In the genomic region with DNA sequence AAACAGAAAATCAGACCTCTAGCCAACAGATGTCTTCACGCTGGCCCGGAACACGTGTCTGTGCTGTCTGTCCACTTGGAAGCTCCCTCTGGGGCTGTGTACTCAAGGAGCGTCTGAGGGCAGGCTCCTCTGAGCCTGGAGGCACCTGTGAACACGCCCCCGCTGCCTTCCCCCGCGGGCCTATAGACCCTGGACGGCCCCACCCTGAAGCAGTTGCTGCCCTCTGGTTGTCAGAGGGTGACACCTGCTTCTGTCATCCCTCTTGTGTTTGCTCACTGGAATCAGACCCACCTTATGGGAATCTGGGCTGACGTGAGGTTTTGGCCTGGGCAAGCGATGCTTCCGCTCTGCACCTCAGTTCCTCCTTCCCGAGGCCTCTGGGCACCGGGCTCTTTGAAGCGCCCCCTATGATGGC, we compare ENCODE assay signal across 25 cellular contexts. TPM values are rescaled to one million over a fixed set of nuclear protein-coding genes. Genes with fewer than 3 reads are reported as not detected.
"Had no signal": no experiment of that assay in that cellular context is flagged by ENCODE, and none has a peak within 500 bp of the region (broad histone marks: within the 10 kb centered on the region; RNA-seq: fewer than 3 reads in every experiment).

No MANE protein-coding gene starts in this region.

- H3K4me3 ChIP-seq: left ventricle myocardium inferior, vagina had no signal

- H3K27ac Mint-ChIP-seq: activated B cell treated with CpG ODN at 0.5 μM for 24 hours; activated CD4-positive, alpha-beta memory T cell treated with anti-CD3 and anti-CD28 coated beads for 36 hours; activated T-helper 1 cell treated with anti-CD3 and anti-CD28 coated beads, Interleukin-12 subunit alpha, Interleukin-12 subunit beta, Interleukin-2, Interleukin-4 antibody, amounts not matched to agents 30 ng/mL and 10 ng/mL and 1 ng/mL, durations not matched to agents 14 hours and 24 hours and 36 hours; brain; stimulated activated naive CD8-positive, alpha-beta T cell treated with anti-CD3 and anti-CD28 coated beads, Interleukin-15, Interleukin-2, amounts not matched to agents 100 ng/mL and 50 ng/mL, for 24 hours had no signal

- H3K4me1 ChIP-seq: left ventricle myocardium inferior, vagina had no signal

- DNase-seq: activated B cell treated with CpG ODN at 0.5 μM for 24 hours; activated CD4-positive, alpha-beta memory T cell treated with anti-CD3 and anti-CD28 coated beads for 36 hours; activated CD4-positive, alpha-beta T cell treated with anti-CD3 and anti-CD28 coated beads for 4 hours; activated naive CD4-positive, alpha-beta T cell; activated T-cell treated with anti-CD3 and anti-CD28 coated beads for 4 hours; cortex of kidney; erythroblast; foreskin melanocyte; glutamatergic neuron; hypothalamus; kidney; mesenchymal stem cell; stimulated activated CD4-positive, alpha-beta T cell treated with anti-CD3 and anti-CD28 coated beads, Interleukin-2, amount 100 ng/mL, for 24 hours; SW 1271; trophoblast cell had no signal

- ATAC-seq: naive thymus-derived CD8-positive, alpha-beta T cell had no signal

- H3K9me3 ChIP-seq: left ventricle myocardium inferior, vagina had no signal

- H3K27ac ChIP-seq: left ventricle myocardium inferior, vagina had no signal

- H3K4me3 Mint-ChIP-seq: activated B cell treated with CpG ODN at 0.5 μM for 24 hours; activated CD4-positive, alpha-beta memory T cell treated with anti-CD3 and anti-CD28 coated beads for 36 hours; activated T-helper 1 cell treated with anti-CD3 and anti-CD28 coated beads, Interleukin-12 subunit alpha, Interleukin-12 subunit beta, Interleukin-2, Interleukin-4 antibody, amounts not matched to agents 30 ng/mL and 10 ng/mL and 1 ng/mL, durations not matched to agents 14 hours and 24 hours and 36 hours; brain; central memory CD8-positive, alpha-beta T cell; naive thymus-derived CD8-positive, alpha-beta T cell; stimulated activated naive CD8-positive, alpha-beta T cell treated with anti-CD3 and anti-CD28 coated beads, Interleukin-15, Interleukin-2, amounts not matched to agents 100 ng/mL and 50 ng/mL, for 24 hours had no signal

- H3K27me3 Mint-ChIP-seq: activated B cell treated with CpG ODN at 0.5 μM for 24 hours; activated CD4-positive, alpha-beta memory T cell treated with anti-CD3 and anti-CD28 coated beads for 36 hours; brain; central memory CD8-positive, alpha-beta T cell; naive thymus-derived CD8-positive, alpha-beta T cell; stimulated activated naive CD8-positive, alpha-beta T cell treated with anti-CD3 and anti-CD28 coated beads, Interleukin-15, Interleukin-2, amounts not matched to agents 100 ng/mL and 50 ng/mL, for 24 hours had no signal

- H3K4me1 Mint-ChIP-seq: brain; central memory CD8-positive, alpha-beta T cell had no signal

- H3K27me3 ChIP-seq: vagina had no signal

RNA-seq across cellular contexts. Expression of gene NLRP9, which starts 44.0 kb away (rescaled TPM):
- total RNA-seq: activated B cell treated with CpG ODN at 0.5 μM for 24 hours; activated CD4-positive, alpha-beta memory T cell treated with anti-CD3 and anti-CD28 coated beads for 36 hours; activated T-helper 1 cell treated with anti-CD3 and anti-CD28 coated beads, Interleukin-12 subunit alpha, Interleukin-12 subunit beta, Interleukin-2, Interleukin-4 antibody, amounts not matched to agents 30 ng/mL and 10 ng/mL and 1 ng/mL, durations not matched to agents 14 hours and 24 hours and 36 hours; left ventricle myocardium inferior; mucosa of gallbladder; naive thymus-derived CD8-positive, alpha-beta T cell; renal cortical epithelial cell; T-helper 2 cell treated with Interferon-gamma antibody and Interleukin-4, amounts not matched to agents 100 ng/mL and 5 ng/mL, for 36 hours; vagina had no signal
- polyA plus RNA-seq: naive thymus-derived CD8-positive, alpha-beta T cell had no signal
